ENCODE assay signal across 15 cellular contexts in the genomic region with DNA sequence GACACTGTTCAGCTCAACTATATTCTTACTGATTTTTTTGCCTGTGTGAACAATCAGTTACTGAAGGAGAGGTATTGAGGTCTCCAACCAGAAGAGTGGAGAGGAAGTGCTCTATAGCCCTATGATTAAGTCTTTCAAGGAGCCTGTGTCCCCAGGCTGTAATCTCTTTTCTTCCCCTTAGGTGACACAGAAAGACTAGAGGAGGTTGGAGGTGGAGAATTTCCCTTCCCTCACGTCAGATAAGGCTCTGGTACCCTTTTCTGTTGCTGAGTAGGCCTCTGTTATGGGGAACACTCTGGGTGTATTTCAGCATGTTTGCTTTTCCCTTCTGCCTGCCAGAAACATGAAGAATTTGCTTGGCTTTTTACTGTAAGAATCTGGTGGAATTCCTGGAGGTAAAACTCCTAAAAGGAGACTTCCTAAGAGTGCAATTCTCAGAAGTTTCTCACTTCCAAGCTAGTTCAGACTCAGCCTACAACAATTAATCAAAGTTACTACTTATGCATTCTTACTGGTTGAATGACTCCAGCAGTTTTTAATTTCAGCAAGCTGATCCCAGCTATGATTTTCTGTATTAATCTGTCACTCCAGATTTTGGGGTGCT. TPM values are rescaled to one million over a fixed set of nuclear protein-coding genes. Genes with fewer than 3 reads are reported as not detected.
DNase-seq lines count a peak whose midpoint lies in the region; ATAC-seq and TF ChIP-seq lines count a peak whose summit lies in the region.
"Had no signal": no experiment of that assay in that cellular context is flagged by ENCODE, and none has a peak within 500 bp of the region (broad histone marks: within the 10 kb centered on the region; RNA-seq: fewer than 3 reads in every experiment).

No MANE protein-coding gene starts in this region.

- H2AFZ ChIP-seq in PC-3 (ENCODE audit: low read length): no peak overlapping the region

- no peak for DNase-seq in activated T-cell treated with anti-CD3 and anti-CD28 coated beads, Interleukin-2, amount 50 U/mL, for 72 hours
- no peak for DNase-seq in activated T-cell treated with anti-CD3 and anti-CD28 coated beads for 4 hours
- DNase-seq in PC-3: no peak
- DNase-seq in fibroblast of the aortic adventitia (ENCODE audit: low read depth): peak; percentile 77
- DNase-seq in stromal cell of bone marrow (ENCODE audit: low read depth): peak; percentile 45
- no peak for DNase-seq in NCI-H146 treated with DMSO at 0.1 percent for 48 hours (lab: John Stamatoyannopoulos, UW; ENCODE audit: unreplicated experiment)
- no peak for DNase-seq in NCI-H524 treated with DMSO at 0.1 percent for 48 hours (lab: John Stamatoyannopoulos, UW)
- no peak for DNase-seq in Calu3
- DNase-seq: activated T-cell treated with anti-CD3 and anti-CD28 coated beads, Interleukin-2, amount 50 U/mL, for 24 hours; DMS79; stimulated activated CD4-positive, alpha-beta T cell treated with anti-CD3 and anti-CD28 coated beads, Interleukin-4, amount 100 ng/mL, for 4 hours; stimulated activated naive B cell treated with anti-CD40 and anti-IgM and Interleukin-4, amounts not matched to agents 10 μg/mL and 1 μg/mL and 100 μg/mL, for 72 hours; SW 1271 had no signal

- no peaks in the 10 kb centered on the region for H3F3A ChIP-seq in PC-3 (ENCODE audit: low read length, unreplicated experiment)

- CTCF ChIA-PET in PC-3 (lab: Charles Lee) (no interaction called here), Calu3 (lab: Charles Lee) (no interaction called here)

- POLR2A ChIA-PET in PC-3 (lab: Charles Lee; ENCODE audit: unreplicated experiment): no interaction called here

- TF ChIP-seq CTCF in PC-3 (conservative IDR thresholded peaks at IDR 0.05; ENCODE audit: low read depth, low read length) (no peak), fibroblast of the aortic adventitia (IDR thresholded peaks at IDR 0.05; ENCODE audit: insufficient read depth, low read length) (no peak), Calu3 (IDR thresholded peaks at IDR 0.05; ENCODE audit: unreplicated experiment) (no peak)

- no peaks in the 10 kb centered on the region for H3K4me1 ChIP-seq in PC-3 (ENCODE audit: insufficient read depth, low read length)
- H3K4me1 ChIP-seq: right atrium auricular region had no signal

- no peaks in the 10 kb centered on the region for H3K9me3 Mint-ChIP-seq in activated T-cell treated with anti-CD3 and anti-CD28 coated beads, Interleukin-2, amount 50 U/mL, for 72 hours
- H3K9me3 Mint-ChIP-seq in Calu3 (ENCODE audit: low read depth, unreplicated experiment): no peaks in the 10 kb centered on the region
- H3K9me3 Mint-ChIP-seq: activated T-cell treated with anti-CD3 and anti-CD28 coated beads, Interleukin-2, amount 50 U/mL, for 24 hours; stimulated activated naive B cell treated with anti-CD40 and anti-IgM and Interleukin-4, amounts not matched to agents 10 μg/mL and 1 μg/mL and 100 μg/mL, for 72 hours had no signal

- H3K27ac ChIP-seq in PC-3 (ENCODE audit: low read length): no peak overlapping the region
- H3K27ac ChIP-seq: KMS-11, right atrium auricular region had no signal

- H3K4me2 ChIP-seq in PC-3 (ENCODE audit: low read length): no peak overlapping the region
- H3K4me2 ChIP-seq: KMS-11 had no signal

- H3K9ac ChIP-seq in PC-3 (ENCODE audit: low read length): no peak overlapping the region
- H3K9ac ChIP-seq: KMS-11 had no signal

- H3K4me1 Mint-ChIP-seq in activated T-cell treated with anti-CD3 and anti-CD28 coated beads, Interleukin-2, amount 50 U/mL, for 72 hours (ENCODE audit: low read depth): no peaks in the 10 kb centered on the region
- no peaks in the 10 kb centered on the region for H3K4me1 Mint-ChIP-seq in Calu3 (ENCODE audit: low read depth, unreplicated experiment)
- H3K4me1 Mint-ChIP-seq: stimulated activated naive B cell treated with anti-CD40 and anti-IgM and Interleukin-4, amounts not matched to agents 10 μg/mL and 1 μg/mL and 100 μg/mL, for 72 hours had no signal

- H3K27me3 Mint-ChIP-seq in activated T-cell treated with anti-CD3 and anti-CD28 coated beads, Interleukin-2, amount 50 U/mL, for 72 hours (ENCODE audit: low read depth): peaks cover 26% of the 10 kb centered on the region
- no peaks in the 10 kb centered on the region for H3K27me3 Mint-ChIP-seq in Calu3 (ENCODE audit: unreplicated experiment)

- ATAC-seq in activated T-cell treated with anti-CD3 and anti-CD28 coated beads, Interleukin-2, amount 50 U/mL, for 72 hours (replicated peaks in 1 of 2): peak; percentile 36 to 72
- peak; percentile 49 for ATAC-seq in PC-3
- ATAC-seq: stimulated activated naive B cell treated with anti-CD40 and anti-IgM and Interleukin-4, amounts not matched to agents 10 μg/mL and 1 μg/mL and 100 μg/mL, for 72 hours had no signal

- intact Hi-C loops in PC-3 (cut with micrococcal nuclease) (no loop called here), Calu3 (cut with micrococcal nuclease; ENCODE audit: unreplicated experiment) (no loop called here)

- H4K20me1 ChIP-seq in PC-3 (ENCODE audit: low read length): no peaks in the 10 kb centered on the region

- no peaks in the 10 kb centered on the region for H3K36me3 ChIP-seq in PC-3 (ENCODE audit: low read depth, low read length)
- H3K36me3 ChIP-seq: right atrium auricular region had no signal

- H3K27ac Mint-ChIP-seq in activated T-cell treated with anti-CD3 and anti-CD28 coated beads, Interleukin-2, amount 50 U/mL, for 72 hours: no peak overlapping the region
- H3K27ac Mint-ChIP-seq in Calu3 (ENCODE audit: unreplicated experiment): no peak overlapping the region
- H3K27ac Mint-ChIP-seq: activated T-cell treated with anti-CD3 and anti-CD28 coated beads, Interleukin-2, amount 50 U/mL, for 24 hours; stimulated activated naive B cell treated with anti-CD40 and anti-IgM and Interleukin-4, amounts not matched to agents 10 μg/mL and 1 μg/mL and 100 μg/mL, for 72 hours had no signal

- no peaks in the 10 kb centered on the region for H3K27me3 ChIP-seq in PC-3 (ENCODE audit: low read length)
- H3K27me3 ChIP-seq: right atrium auricular region had no signal

- H3K4me3 ChIP-seq in PC-3 (ENCODE audit: low read length): no peak overlapping the region
- H3K4me3 ChIP-seq in fibroblast of the aortic adventitia (ENCODE audit: low read depth, low read length): no peak overlapping the region
- H3K4me3 ChIP-seq: right atrium auricular region had no signal

- H3K79me2 ChIP-seq in PC-3 (ENCODE audit: low read length): no peaks in the 10 kb centered on the region

- H3K9me2 ChIP-seq in PC-3 (replicated peaks; ENCODE audit: low read length): no peaks in the 10 kb centered on the region

- H3K36me3 Mint-ChIP-seq in activated T-cell treated with anti-CD3 and anti-CD28 coated beads, Interleukin-2, amount 50 U/mL, for 72 hours (ENCODE audit: insufficient read depth in 2 of 2): no peaks in the 10 kb centered on the region
- no peaks in the 10 kb centered on the region for H3K36me3 Mint-ChIP-seq in Calu3 (ENCODE audit: insufficient read depth, unreplicated experiment)
- H3K36me3 Mint-ChIP-seq: stimulated activated naive B cell treated with anti-CD40 and anti-IgM and Interleukin-4, amounts not matched to agents 10 μg/mL and 1 μg/mL and 100 μg/mL, for 72 hours had no signal

- H3K4me3 Mint-ChIP-seq in activated T-cell treated with anti-CD3 and anti-CD28 coated beads, Interleukin-2, amount 50 U/mL, for 72 hours: no peak overlapping the region
- no peak overlapping the region for H3K4me3 Mint-ChIP-seq in Calu3 (ENCODE audit: low read depth, unreplicated experiment)
- H3K4me3 Mint-ChIP-seq: activated T-cell treated with anti-CD3 and anti-CD28 coated beads, Interleukin-2, amount 50 U/mL, for 24 hours; stimulated activated naive B cell treated with anti-CD40 and anti-IgM and Interleukin-4, amounts not matched to agents 10 μg/mL and 1 μg/mL and 100 μg/mL, for 72 hours had no signal

- BruUV-seq in PC-3 (replicated peaks; lab: Mats Ljungman, UMichigan): no TSS peak
- BruUV-seq in Calu3 (replicated peaks; lab: Mats Ljungman, UMichigan): no TSS peak

- no peaks in the 10 kb centered on the region for H3K9me3 ChIP-seq in PC-3 (ENCODE audit: low read length)
- H3K9me3 ChIP-seq: right atrium auricular region had no signal

RNA-seq across cellular contexts. Expression of a gene that starts 58.3 kb away (rescaled TPM):
- not detected for total RNA-seq in activated T-cell treated with anti-CD3 and anti-CD28 coated beads, Interleukin-2, amount 50 U/mL, for 72 hours
- total RNA-seq in PC-3 (2014; rRNA removed): 16.5 and 18.2 TPM in 2 replicates
- 4.6 and 9.6 TPM in 2 replicates for total RNA-seq in fibroblast of the aortic adventitia (ENCODE audit: low replicate concordance)
- total RNA-seq in Calu3 (2022): 4.6 and 6.7 TPM in 2 replicates
- total RNA-seq: right atrium auricular region had no signal

Comparison
In these comparisons a context has a peak if more than half of its experiments do, and no peak if none do; other contexts are left out.
1. DNase-seq: peak in fibroblast of the aortic adventitia (single experiment) and stromal cell of bone marrow (single experiment); none in activated T-cell treated with anti-CD3 and anti-CD28 coated beads, Interleukin-2, amount 50 U/mL, for 72 hours (0 of 2), activated T-cell treated with anti-CD3 and anti-CD28 coated beads for 4 hours (single experiment), PC-3 (single experiment), NCI-H146 treated with DMSO at 0.1 percent for 48 hours (single experiment), NCI-H524 treated with DMSO at 0.1 percent for 48 hours (single experiment) and Calu3 (single experiment).